1 cellular context compared by ENCODE assay signal in genomic region chr20:53647286-53647821, GRCh38.
TF ChIP-seq lines count a peak whose summit lies in the region.

No MANE protein-coding gene starts in this region.

TF ChIP-seq in K562, 482 proteins besides CTCF, POLR2A, EP300 and RAD21:
- TF ChIP-seq ZBTB11 (CRISPR knock-in tag; IDR thresholded peaks at IDR 0.05) (peak in 1 of 3 experiments; percentile 96; a peak in 2 of 6 replicates), SIN3B (IDR thresholded peaks at IDR 0.05; ENCODE audit: low read depth) (no peak), SAFB2 (IDR thresholded peaks at IDR 0.05; ENCODE audit: borderline replicate concordance, low read depth, low read length, severe bottlenecking) (no peak), MAFK (IDR thresholded peaks at IDR 0.05; ENCODE audit: low read length) (no peak), PATZ1 (CRISPR knock-in tag; IDR thresholded peaks at IDR 0.05; ENCODE audit: borderline replicate concordance) (no peak), U2AF2 (optimal IDR thresholded peaks at IDR 0.05; ENCODE audit: low read depth, low read length) (no peak), MYBL2 (IDR thresholded peaks at IDR 0.05; ENCODE audit: low read depth) (no peak), MYBL2 (CRISPR knock-in tag; IDR thresholded peaks at IDR 0.05; ENCODE audit: borderline replicate concordance) (no peak), GABPB2 (CRISPR knock-in tag; conservative IDR thresholded peaks at IDR 0.05) (no peak), CBX3 (IDR thresholded peaks at IDR 0.05; ENCODE audit: borderline replicate concordance in 1 of 2, low read length in 2 of 2) (no peak), MBD1 (CRISPR knock-in tag; IDR thresholded peaks at IDR 0.05) (no peak), EWSR1 (IDR thresholded peaks at IDR 0.05; ENCODE audit: borderline replicate concordance, low read depth, partially characterized antibody) (peak; percentile 48)
